Comparison of ENCODE assay signal across 21 cellular contexts in the genomic region with DNA sequence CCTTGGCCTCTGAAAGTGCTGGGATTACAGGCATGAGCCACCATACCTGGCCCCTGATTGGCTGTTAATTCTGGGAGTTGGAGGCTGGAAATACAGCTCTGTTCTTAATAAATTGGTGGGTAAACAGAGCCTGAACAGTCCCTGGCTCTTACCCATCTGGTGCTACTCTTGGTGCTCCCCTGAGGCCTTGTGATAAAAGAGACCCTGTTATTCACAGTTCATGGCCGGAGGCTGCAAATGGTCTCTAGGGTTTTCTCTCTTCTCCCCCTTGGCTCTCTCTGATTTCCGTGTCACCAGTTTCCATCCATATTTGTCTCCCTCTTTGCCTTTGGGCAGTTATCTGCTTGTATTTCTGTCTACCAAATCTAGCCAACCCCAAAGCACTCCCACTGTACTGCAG. TPM values are rescaled to one million over a fixed set of nuclear protein-coding genes. Genes with fewer than 3 reads are reported as not detected.
DNase-seq lines count a peak whose midpoint lies in the region; ATAC-seq and TF ChIP-seq lines count a peak whose summit lies in the region.
"Had no signal": no experiment of that assay in that cellular context is flagged by ENCODE, and none has a peak within 500 bp of the region (broad histone marks: within the 10 kb centered on the region; RNA-seq: fewer than 3 reads in every experiment).

No MANE protein-coding gene starts in this region.

- H3K36me3 ChIP-seq in BLaER1: no peaks in the 10 kb centered on the region
- no peaks in the 10 kb centered on the region for H3K36me3 ChIP-seq in GM23248 (ENCODE audit: low read depth)
- no peaks in the 10 kb centered on the region for H3K36me3 ChIP-seq in prostate gland
- H3K36me3 ChIP-seq: neural progenitor cell, upper lobe of right lung had no signal

- H3K9me3 Mint-ChIP-seq in type B pancreatic cell: no peaks in the 10 kb centered on the region
- H3K9me3 Mint-ChIP-seq in stimulated activated memory B cell treated with anti-CD40 and anti-IgM and Interleukin-4, amounts not matched to agents 10 μg/mL and 1 μg/mL and 100 μg/mL, for 72 hours: no peaks in the 10 kb centered on the region
- H3K9me3 Mint-ChIP-seq: activated naive CD8-positive, alpha-beta T cell treated with anti-CD3 and anti-CD28 coated beads, Interleukin-2, amount 10 ng/mL, durations not matched to agents 7 days and 5 days; activated T-helper 1 cell treated with anti-CD3 and anti-CD28 coated beads, Interleukin-12 subunit alpha, Interleukin-12 subunit beta, Interleukin-2, Interleukin-4 antibody, amounts not matched to agents 30 ng/mL and 10 ng/mL and 1 ng/mL, durations not matched to agents 14 hours and 24 hours and 36 hours; neural progenitor cell; stimulated activated effector memory CD8-positive, alpha-beta T cell treated with anti-CD3 and anti-CD28 coated beads, Interleukin-12 subunit alpha, Interleukin-12 subunit beta, amount 100 ng/mL, for 72 hours had no signal

- H3K4me3 ChIP-seq in BLaER1 (peak overlapping the region; percentile 41; the same call in 1 of the 2 replicates), GM23248 (no peak overlapping the region), coronary artery (no peak overlapping the region), prostate gland (no peak overlapping the region)
- H3K4me3 ChIP-seq: neural progenitor cell, upper lobe of right lung had no signal

- H3K9me3 ChIP-seq in BLaER1 (no peaks in the 10 kb centered on the region; the same call in 1 of the 2 replicates), GM23248 (ENCODE audit: low read depth) (no peaks in the 10 kb centered on the region), prostate gland (no peaks in the 10 kb centered on the region)
- H3K9me3 ChIP-seq: upper lobe of right lung had no signal

- H3K4me2 ChIP-seq in BLaER1 (peak overlapping the region; percentile 83), GM23248 (ENCODE audit: unreplicated experiment) (peak overlapping the region; percentile 43)
- H3K4me2 ChIP-seq: neural progenitor cell had no signal

- peaks cover 68% of the 10 kb centered on the region for H3K27me3 Mint-ChIP-seq in type B pancreatic cell
- H3K27me3 Mint-ChIP-seq in stimulated activated memory B cell treated with anti-CD40 and anti-IgM and Interleukin-4, amounts not matched to agents 10 μg/mL and 1 μg/mL and 100 μg/mL, for 72 hours: peaks cover 17% of the 10 kb centered on the region

- H3K4me3 Mint-ChIP-seq in type B pancreatic cell: no peak overlapping the region
- H3K4me3 Mint-ChIP-seq in stimulated activated memory B cell treated with anti-CD40 and anti-IgM and Interleukin-4, amounts not matched to agents 10 μg/mL and 1 μg/mL and 100 μg/mL, for 72 hours: no peak overlapping the region
- H3K4me3 Mint-ChIP-seq: activated CD4-positive, alpha-beta T cell treated with anti-CD3 and anti-CD28 coated beads for 36 hours; activated naive CD8-positive, alpha-beta T cell treated with anti-CD3 and anti-CD28 coated beads, Interleukin-2, amount 10 ng/mL, durations not matched to agents 7 days and 5 days; activated T-helper 1 cell treated with anti-CD3 and anti-CD28 coated beads, Interleukin-12 subunit alpha, Interleukin-12 subunit beta, Interleukin-2, Interleukin-4 antibody, amounts not matched to agents 30 ng/mL and 10 ng/mL and 1 ng/mL, durations not matched to agents 14 hours and 24 hours and 36 hours; neural progenitor cell; stimulated activated effector memory CD8-positive, alpha-beta T cell treated with anti-CD3 and anti-CD28 coated beads, Interleukin-12 subunit alpha, Interleukin-12 subunit beta, amount 100 ng/mL, for 72 hours had no signal

- 95 to 100% methylated on average over 2 of the region's 2 CpGs for WGBS in GM23248 (ENCODE audit: low coverage in 1 of 2, low lambda C conversion rate in 2 of 2, missing lambda C conversion rate in 2 of 2), 2 experiments
- 80% methylated on average over 2 of the region's 2 CpGs for WGBS in prostate gland

- H3K4me1 ChIP-seq in BLaER1 (peaks cover 83% of the 10 kb centered on the region), GM23248 (ENCODE audit: insufficient read depth) (peaks cover 64% of the 10 kb centered on the region), prostate gland (replicated peaks) (no peaks in the 10 kb centered on the region)
- H3K4me1 ChIP-seq: upper lobe of right lung had no signal

- intact Hi-C loops in prostate gland (cut with DNase I): no loop called here

- peaks cover 10% of the 10 kb centered on the region for H3K4me1 Mint-ChIP-seq in type B pancreatic cell (ENCODE audit: unreplicated experiment)
- peaks cover 9% of the 10 kb centered on the region for H3K4me1 Mint-ChIP-seq in stimulated activated memory B cell treated with anti-CD40 and anti-IgM and Interleukin-4, amounts not matched to agents 10 μg/mL and 1 μg/mL and 100 μg/mL, for 72 hours
- H3K4me1 Mint-ChIP-seq: activated CD4-positive, alpha-beta T cell treated with anti-CD3 and anti-CD28 coated beads for 36 hours; stimulated activated effector memory CD8-positive, alpha-beta T cell treated with anti-CD3 and anti-CD28 coated beads, Interleukin-12 subunit alpha, Interleukin-12 subunit beta, amount 100 ng/mL, for 72 hours had no signal

- no peak for ATAC-seq in stimulated activated memory B cell treated with anti-CD40 and anti-IgM and Interleukin-4, amounts not matched to agents 10 μg/mL and 1 μg/mL and 100 μg/mL, for 72 hours
- ATAC-seq: activated CD4-positive, alpha-beta T cell treated with anti-CD3 and anti-CD28 coated beads for 36 hours; left colon; stimulated activated effector memory CD8-positive, alpha-beta T cell treated with anti-CD3 and anti-CD28 coated beads, Interleukin-12 subunit alpha, Interleukin-12 subunit beta, amount 100 ng/mL, for 72 hours; upper lobe of right lung had no signal

- no peak for TF ChIP-seq POLR2A in prostate gland (IDR thresholded peaks at IDR 0.05)

- H3K27ac Mint-ChIP-seq in type B pancreatic cell: no peak overlapping the region
- H3K27ac Mint-ChIP-seq in stimulated activated memory B cell treated with anti-CD40 and anti-IgM and Interleukin-4, amounts not matched to agents 10 μg/mL and 1 μg/mL and 100 μg/mL, for 72 hours: no peak overlapping the region
- H3K27ac Mint-ChIP-seq: activated CD4-positive, alpha-beta T cell treated with anti-CD3 and anti-CD28 coated beads for 36 hours; activated naive CD8-positive, alpha-beta T cell treated with anti-CD3 and anti-CD28 coated beads, Interleukin-2, amount 10 ng/mL, durations not matched to agents 7 days and 5 days; activated T-helper 1 cell treated with anti-CD3 and anti-CD28 coated beads, Interleukin-12 subunit alpha, Interleukin-12 subunit beta, Interleukin-2, Interleukin-4 antibody, amounts not matched to agents 30 ng/mL and 10 ng/mL and 1 ng/mL, durations not matched to agents 14 hours and 24 hours and 36 hours; neural progenitor cell; stimulated activated effector memory CD8-positive, alpha-beta T cell treated with anti-CD3 and anti-CD28 coated beads, Interleukin-12 subunit alpha, Interleukin-12 subunit beta, amount 100 ng/mL, for 72 hours had no signal

- peaks cover 72% of the 10 kb centered on the region for H3K79me2 ChIP-seq in GM23248 (ENCODE audit: insufficient read depth)

- H3K9ac ChIP-seq in BLaER1 (peak overlapping the region; percentile 7; the same call in 1 of the 2 replicates), GM23248 (no peak overlapping the region)
- H3K9ac ChIP-seq: neural progenitor cell had no signal

- H3K9me2 ChIP-seq in GM23248 (ENCODE audit: insufficient read depth): no peaks in the 10 kb centered on the region

- H2AFZ ChIP-seq in GM23248: no peak overlapping the region
- H2AFZ ChIP-seq: neural progenitor cell had no signal

- H3K27me3 ChIP-seq in BLaER1 (no peaks in the 10 kb centered on the region), GM23248 (replicated peaks; ENCODE audit: insufficient read depth) (no peaks in the 10 kb centered on the region), prostate gland (replicated peaks; ENCODE audit: insufficient read depth) (no peaks in the 10 kb centered on the region)
- H3K27me3 ChIP-seq: neural progenitor cell, upper lobe of right lung had no signal

- DNase-seq in GM23248 (no peak), coronary artery (ENCODE audit: low spot score) (no peak), prostate gland (ENCODE audit: low spot score) (no peak), type B pancreatic cell (ENCODE audit: extremely low spot score, unreplicated experiment) (no peak), NAMALWA (ENCODE audit: low spot score) (no peak)
- no peak for DNase-seq in activated CD4-positive, CD25-positive, alpha-beta regulatory T cell treated with anti-CD3 and anti-CD28 coated beads, Interleukin-2, amount 50 U/mL, for 72 hours
- DNase-seq: activated CD4-positive, alpha-beta T cell treated with anti-CD3 and anti-CD28 coated beads for 36 hours; activated naive CD8-positive, alpha-beta T cell treated with anti-CD3 and anti-CD28 coated beads, Interleukin-2, amount 10 ng/mL, durations not matched to agents 7 days and 5 days; AML-193; dermis blood vessel endothelial cell; foreskin melanocyte; left colon; NCI-H1105 treated with DMSO at 0.1 percent for 48 hours; stimulated activated CD4-positive, alpha-beta T cell treated with anti-CD3 and anti-CD28 coated beads, Interleukin-15, amount 100 ng/mL, for 24 hours; SW 1271; upper lobe of right lung had no signal

- TF ChIP-seq CTCF in coronary artery (IDR thresholded peaks at IDR 0.05) (no peak), prostate gland (IDR thresholded peaks at IDR 0.05) (no peak), type B pancreatic cell (conservative IDR thresholded peaks at IDR 0.05) (no peak)

- H3K27ac ChIP-seq in BLaER1: peak overlapping the region; percentile 64
- peak overlapping the region; percentile 54 for H3K27ac ChIP-seq in GM23248
- H3K27ac ChIP-seq in coronary artery: peak overlapping the region; percentile 55 to 77
- H3K27ac ChIP-seq in prostate gland: peak overlapping the region; percentile 24 to 39
- H3K27ac ChIP-seq: neural progenitor cell, upper lobe of right lung had no signal

- no peaks in the 10 kb centered on the region for H4K20me1 ChIP-seq in BLaER1
- no peaks in the 10 kb centered on the region for H4K20me1 ChIP-seq in GM23248 (ENCODE audit: insufficient read depth)

- in situ Hi-C loops in GM23248 (cut with MboI): no loop called here

- H3F3A ChIP-seq in GM23248 (ENCODE audit: insufficient read depth): peaks cover 38% of the 10 kb centered on the region

- no peaks in the 10 kb centered on the region for H3K36me3 Mint-ChIP-seq in type B pancreatic cell
- H3K36me3 Mint-ChIP-seq in stimulated activated memory B cell treated with anti-CD40 and anti-IgM and Interleukin-4, amounts not matched to agents 10 μg/mL and 1 μg/mL and 100 μg/mL, for 72 hours: no peaks in the 10 kb centered on the region
- H3K36me3 Mint-ChIP-seq: activated naive CD8-positive, alpha-beta T cell treated with anti-CD3 and anti-CD28 coated beads, Interleukin-2, amount 10 ng/mL, durations not matched to agents 7 days and 5 days; neural progenitor cell; stimulated activated effector memory CD8-positive, alpha-beta T cell treated with anti-CD3 and anti-CD28 coated beads, Interleukin-12 subunit alpha, Interleukin-12 subunit beta, amount 100 ng/mL, for 72 hours had no signal

RNA-seq across cellular contexts. Expression of a gene that starts 17.2 kb away (rescaled TPM):
- total RNA-seq in GM23248 (2014; rRNA removed; shearing (Covaris generic)): 54.7 and 55.4 TPM in 2 replicates
- 44.5 and 46.3 TPM in 2 replicates for polyA plus RNA-seq in GM23248 (2016; fragmentation: Nextera tagmentation; extraction: Ambion mirVana)
- total RNA-seq in prostate gland: 10 to 100 TPM in 1 of 2 donors, 1 to 10 TPM in 1; 3.7 to 13.2 TPM
- total RNA-seq in type B pancreatic cell (ENCODE audit: low replicate concordance): 16.4 and 20.0 TPM in 2 replicates
